Comparison of ENCODE assay signal across 1 cellular context in the genomic region with DNA sequence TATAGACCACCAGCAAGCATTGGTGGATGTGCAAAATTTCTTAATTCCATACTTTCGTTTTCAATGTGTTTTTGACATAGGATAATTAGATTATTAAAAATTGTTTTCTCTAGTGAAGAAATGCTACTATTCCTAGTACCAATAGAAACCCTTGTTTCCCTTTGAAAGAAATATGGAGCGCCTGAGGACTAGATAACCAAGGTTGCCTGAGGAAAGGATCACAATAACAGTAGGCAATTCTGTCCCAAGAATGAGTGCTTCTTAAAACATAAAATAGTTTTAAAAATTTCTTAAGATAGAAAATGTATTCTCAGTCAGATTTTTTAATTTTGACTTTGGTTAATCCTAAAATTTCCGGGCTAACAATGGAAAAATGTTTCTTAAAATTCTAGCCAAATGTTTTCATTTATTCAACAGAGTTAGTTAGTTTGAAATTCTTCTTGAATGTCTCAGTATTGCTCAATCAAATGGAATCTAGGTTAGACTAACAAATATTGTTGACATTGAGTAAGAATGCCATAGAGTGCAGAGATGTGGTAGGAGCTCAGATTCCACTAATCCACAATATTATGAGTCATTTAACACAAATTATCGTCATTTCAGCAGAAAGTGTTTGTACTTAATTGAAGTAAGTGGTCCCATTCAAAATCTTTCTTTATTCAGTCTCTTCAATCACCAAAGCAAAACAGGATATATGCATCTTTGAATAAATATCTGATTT.
TF ChIP-seq lines count a peak whose summit lies in the region.

No MANE protein-coding gene starts in this region.

TF ChIP-seq in HepG2, 621 proteins besides CTCF, POLR2A, EP300 and RAD21 (continued from another document and continues in another):
- TF ChIP-seq, protein P1, sequence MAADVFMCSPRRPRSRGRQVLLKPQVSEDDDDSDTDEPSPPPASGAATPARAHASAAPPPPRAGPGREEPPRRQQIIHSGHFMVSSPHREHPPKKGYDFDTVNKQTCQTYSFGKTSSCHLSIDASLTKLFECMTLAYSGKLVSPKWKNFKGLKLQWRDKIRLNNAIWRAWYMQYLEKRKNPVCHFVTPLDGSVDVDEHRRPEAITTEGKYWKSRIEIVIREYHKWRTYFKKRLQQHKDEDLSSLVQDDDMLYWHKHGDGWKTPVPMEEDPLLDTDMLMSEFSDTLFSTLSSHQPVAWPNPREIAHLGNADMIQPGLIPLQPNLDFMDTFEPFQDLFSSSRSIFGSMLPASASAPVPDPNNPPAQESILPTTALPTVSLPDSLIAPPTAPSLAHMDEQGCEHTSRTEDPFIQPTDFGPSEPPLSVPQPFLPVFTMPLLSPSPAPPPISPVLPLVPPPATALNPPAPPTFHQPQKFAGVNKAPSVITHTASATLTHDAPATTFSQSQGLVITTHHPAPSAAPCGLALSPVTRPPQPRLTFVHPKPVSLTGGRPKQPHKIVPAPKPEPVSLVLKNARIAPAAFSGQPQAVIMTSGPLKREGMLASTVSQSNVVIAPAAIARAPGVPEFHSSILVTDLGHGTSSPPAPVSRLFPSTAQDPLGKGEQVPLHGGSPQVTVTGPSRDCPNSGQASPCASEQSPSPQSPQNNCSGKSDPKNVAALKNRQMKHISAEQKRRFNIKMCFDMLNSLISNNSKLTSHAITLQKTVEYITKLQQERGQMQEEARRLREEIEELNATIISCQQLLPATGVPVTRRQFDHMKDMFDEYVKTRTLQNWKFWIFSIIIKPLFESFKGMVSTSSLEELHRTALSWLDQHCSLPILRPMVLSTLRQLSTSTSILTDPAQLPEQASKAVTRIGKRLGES (CRISPR knock-in tag; IDR thresholded peaks at IDR 0.05; ENCODE audit: borderline replicate concordance): no peak
- no peak for TF ChIP-seq NR1H2 (CRISPR knock-in tag; IDR thresholded peaks at IDR 0.05; ENCODE audit: borderline replicate concordance, low read depth)
- TF ChIP-seq, protein P2, sequence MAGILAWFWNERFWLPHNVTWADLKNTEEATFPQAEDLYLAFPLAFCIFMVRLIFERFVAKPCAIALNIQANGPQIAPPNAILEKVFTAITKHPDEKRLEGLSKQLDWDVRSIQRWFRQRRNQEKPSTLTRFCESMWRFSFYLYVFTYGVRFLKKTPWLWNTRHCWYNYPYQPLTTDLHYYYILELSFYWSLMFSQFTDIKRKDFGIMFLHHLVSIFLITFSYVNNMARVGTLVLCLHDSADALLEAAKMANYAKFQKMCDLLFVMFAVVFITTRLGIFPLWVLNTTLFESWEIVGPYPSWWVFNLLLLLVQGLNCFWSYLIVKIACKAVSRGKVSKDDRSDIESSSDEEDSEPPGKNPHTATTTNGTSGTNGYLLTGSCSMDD (CRISPR knock-in tag; IDR thresholded peaks at IDR 0.05): no peak
- TF ChIP-seq SAFB2 (CRISPR knock-in tag; IDR thresholded peaks at IDR 0.05; ENCODE audit: borderline replicate concordance, low read depth): no peak
- TF ChIP-seq ZNF331 (CRISPR knock-in tag; IDR thresholded peaks at IDR 0.05): peak; percentile 63; the same call in 1 of the 2 replicates
- TF ChIP-seq, protein P3, sequence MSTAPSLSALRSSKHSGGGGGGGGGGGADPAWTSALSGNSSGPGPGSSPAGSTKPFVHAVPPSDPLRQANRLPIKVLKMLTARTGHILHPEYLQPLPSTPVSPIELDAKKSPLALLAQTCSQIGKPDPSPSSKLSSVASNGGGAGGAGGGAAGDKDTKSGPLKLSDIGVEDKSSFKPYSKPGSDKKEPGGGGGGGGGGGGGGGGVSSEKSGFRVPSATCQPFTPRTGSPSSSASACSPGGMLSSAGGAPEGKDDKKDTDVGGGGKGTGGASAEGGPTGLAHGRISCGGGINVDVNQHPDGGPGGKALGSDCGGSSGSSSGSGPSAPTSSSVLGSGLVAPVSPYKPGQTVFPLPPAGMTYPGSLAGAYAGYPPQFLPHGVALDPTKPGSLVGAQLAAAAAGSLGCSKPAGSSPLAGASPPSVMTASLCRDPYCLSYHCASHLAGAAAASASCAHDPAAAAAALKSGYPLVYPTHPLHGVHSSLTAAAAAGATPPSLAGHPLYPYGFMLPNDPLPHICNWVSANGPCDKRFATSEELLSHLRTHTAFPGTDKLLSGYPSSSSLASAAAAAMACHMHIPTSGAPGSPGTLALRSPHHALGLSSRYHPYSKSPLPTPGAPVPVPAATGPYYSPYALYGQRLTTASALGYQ (CRISPR knock-in tag; IDR thresholded peaks at IDR 0.05): 0 out of 2 replicates have a peak, but pooled peaks have one; percentile 27
- TF ChIP-seq SMAD3 (CRISPR knock-in tag; IDR thresholded peaks at IDR 0.05): peak; percentile 79
- TF ChIP-seq BRCA1 (CRISPR knock-in tag; IDR thresholded peaks at IDR 0.05): no peak
- TF ChIP-seq PPARG (CRISPR knock-in tag; conservative IDR thresholded peaks at IDR 0.05): peak; percentile 82
- TF ChIP-seq ZSCAN9 (CRISPR knock-in tag; IDR thresholded peaks at IDR 0.05; ENCODE audit: borderline replicate concordance): peak; percentile 55; the same call in 1 of the 2 replicates
- TF ChIP-seq BCL6 (CRISPR knock-in tag; IDR thresholded peaks at IDR 0.05): peak; percentile 90
- TF ChIP-seq, protein P4, sequence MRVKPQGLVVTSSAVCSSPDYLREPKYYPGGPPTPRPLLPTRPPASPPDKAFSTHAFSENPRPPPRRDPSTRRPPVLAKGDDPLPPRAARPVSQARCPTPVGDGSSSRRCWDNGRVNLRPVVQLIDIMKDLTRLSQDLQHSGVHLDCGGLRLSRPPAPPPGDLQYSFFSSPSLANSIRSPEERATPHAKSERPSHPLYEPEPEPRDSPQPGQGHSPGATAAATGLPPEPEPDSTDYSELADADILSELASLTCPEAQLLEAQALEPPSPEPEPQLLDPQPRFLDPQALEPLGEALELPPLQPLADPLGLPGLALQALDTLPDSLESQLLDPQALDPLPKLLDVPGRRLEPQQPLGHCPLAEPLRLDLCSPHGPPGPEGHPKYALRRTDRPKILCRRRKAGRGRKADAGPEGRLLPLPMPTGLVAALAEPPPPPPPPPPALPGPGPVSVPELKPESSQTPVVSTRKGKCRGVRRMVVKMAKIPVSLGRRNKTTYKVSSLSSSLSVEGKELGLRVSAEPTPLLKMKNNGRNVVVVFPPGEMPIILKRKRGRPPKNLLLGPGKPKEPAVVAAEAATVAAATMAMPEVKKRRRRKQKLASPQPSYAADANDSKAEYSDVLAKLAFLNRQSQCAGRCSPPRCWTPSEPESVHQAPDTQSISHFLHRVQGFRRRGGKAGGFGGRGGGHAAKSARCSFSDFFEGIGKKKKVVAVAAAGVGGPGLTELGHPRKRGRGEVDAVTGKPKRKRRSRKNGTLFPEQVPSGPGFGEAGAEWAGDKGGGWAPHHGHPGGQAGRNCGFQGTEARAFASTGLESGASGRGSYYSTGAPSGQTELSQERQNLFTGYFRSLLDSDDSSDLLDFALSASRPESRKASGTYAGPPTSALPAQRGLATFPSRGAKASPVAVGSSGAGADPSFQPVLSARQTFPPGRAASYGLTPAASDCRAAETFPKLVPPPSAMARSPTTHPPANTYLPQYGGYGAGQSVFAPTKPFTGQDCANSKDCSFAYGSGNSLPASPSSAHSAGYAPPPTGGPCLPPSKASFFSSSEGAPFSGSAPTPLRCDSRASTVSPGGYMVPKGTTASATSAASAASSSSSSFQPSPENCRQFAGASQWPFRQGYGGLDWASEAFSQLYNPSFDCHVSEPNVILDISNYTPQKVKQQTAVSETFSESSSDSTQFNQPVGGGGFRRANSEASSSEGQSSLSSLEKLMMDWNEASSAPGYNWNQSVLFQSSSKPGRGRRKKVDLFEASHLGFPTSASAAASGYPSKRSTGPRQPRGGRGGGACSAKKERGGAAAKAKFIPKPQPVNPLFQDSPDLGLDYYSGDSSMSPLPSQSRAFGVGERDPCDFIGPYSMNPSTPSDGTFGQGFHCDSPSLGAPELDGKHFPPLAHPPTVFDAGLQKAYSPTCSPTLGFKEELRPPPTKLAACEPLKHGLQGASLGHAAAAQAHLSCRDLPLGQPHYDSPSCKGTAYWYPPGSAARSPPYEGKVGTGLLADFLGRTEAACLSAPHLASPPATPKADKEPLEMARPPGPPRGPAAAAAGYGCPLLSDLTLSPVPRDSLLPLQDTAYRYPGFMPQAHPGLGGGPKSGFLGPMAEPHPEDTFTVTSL (CRISPR knock-in tag; IDR thresholded peaks at IDR 0.05; ENCODE audit: borderline replicate concordance): peak; percentile 93; the same call in 1 of the 2 replicates
- TF ChIP-seq TBL1XR1 (IDR thresholded peaks at IDR 0.05; ENCODE audit: borderline replicate concordance, low read length, partially characterized antibody): peak; percentile 84
- TF ChIP-seq, protein P5, sequence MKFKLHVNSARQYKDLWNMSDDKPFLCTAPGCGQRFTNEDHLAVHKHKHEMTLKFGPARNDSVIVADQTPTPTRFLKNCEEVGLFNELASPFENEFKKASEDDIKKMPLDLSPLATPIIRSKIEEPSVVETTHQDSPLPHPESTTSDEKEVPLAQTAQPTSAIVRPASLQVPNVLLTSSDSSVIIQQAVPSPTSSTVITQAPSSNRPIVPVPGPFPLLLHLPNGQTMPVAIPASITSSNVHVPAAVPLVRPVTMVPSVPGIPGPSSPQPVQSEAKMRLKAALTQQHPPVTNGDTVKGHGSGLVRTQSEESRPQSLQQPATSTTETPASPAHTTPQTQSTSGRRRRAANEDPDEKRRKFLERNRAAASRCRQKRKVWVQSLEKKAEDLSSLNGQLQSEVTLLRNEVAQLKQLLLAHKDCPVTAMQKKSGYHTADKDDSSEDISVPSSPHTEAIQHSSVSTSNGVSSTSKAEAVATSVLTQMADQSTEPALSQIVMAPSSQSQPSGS (CRISPR knock-in tag; IDR thresholded peaks at IDR 0.05): peak; percentile 61; the same call in 1 of the 2 replicates
- peak; percentile 71; the same call in 1 of the 2 replicates for TF ChIP-seq SMARCC2 (IDR thresholded peaks at IDR 0.05)
- TF ChIP-seq KLF16 (CRISPR knock-in tag; IDR thresholded peaks at IDR 0.05): peak in 1 of 2 experiments; percentile 77; a peak in 1 of 4 replicates
- peak; percentile 54; the same call in 1 of the 2 replicates for TF ChIP-seq ERF (CRISPR knock-in tag; IDR thresholded peaks at IDR 0.05)
- TF ChIP-seq, protein P6, sequence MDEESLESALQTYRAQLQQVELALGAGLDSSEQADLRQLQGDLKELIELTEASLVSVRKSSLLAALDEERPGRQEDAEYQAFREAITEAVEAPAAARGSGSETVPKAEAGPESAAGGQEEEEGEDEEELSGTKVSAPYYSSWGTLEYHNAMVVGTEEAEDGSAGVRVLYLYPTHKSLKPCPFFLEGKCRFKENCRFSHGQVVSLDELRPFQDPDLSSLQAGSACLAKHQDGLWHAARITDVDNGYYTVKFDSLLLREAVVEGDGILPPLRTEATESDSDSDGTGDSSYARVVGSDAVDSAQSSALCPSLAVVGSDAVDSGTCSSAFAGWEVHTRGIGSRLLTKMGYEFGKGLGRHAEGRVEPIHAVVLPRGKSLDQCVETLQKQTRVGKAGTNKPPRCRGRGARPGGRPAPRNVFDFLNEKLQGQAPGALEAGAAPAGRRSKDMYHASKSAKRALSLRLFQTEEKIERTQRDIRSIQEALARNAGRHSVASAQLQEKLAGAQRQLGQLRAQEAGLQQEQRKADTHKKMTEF (CRISPR knock-in tag; IDR thresholded peaks at IDR 0.05): peak; percentile 84
- TF ChIP-seq, protein P7, sequence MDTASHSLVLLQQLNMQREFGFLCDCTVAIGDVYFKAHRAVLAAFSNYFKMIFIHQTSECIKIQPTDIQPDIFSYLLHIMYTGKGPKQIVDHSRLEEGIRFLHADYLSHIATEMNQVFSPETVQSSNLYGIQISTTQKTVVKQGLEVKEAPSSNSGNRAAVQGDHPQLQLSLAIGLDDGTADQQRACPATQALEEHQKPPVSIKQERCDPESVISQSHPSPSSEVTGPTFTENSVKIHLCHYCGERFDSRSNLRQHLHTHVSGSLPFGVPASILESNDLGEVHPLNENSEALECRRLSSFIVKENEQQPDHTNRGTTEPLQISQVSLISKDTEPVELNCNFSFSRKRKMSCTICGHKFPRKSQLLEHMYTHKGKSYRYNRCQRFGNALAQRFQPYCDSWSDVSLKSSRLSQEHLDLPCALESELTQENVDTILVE (CRISPR knock-in tag; IDR thresholded peaks at IDR 0.05): 0 out of 2 replicates have a peak, but pooled peaks have one; percentile 47
- peak; percentile 44; the same call in 1 of the 2 replicates for TF ChIP-seq KDM1A (CRISPR knock-in tag; IDR thresholded peaks at IDR 0.05)
- TF ChIP-seq SPEN (CRISPR knock-in tag; IDR thresholded peaks at IDR 0.05; ENCODE audit: low read depth): no peak
- peak; percentile 65; the same call in 1 of the 2 replicates for TF ChIP-seq ISL2 (CRISPR knock-in tag; IDR thresholded peaks at IDR 0.05)
- no peak for TF ChIP-seq NR3C1 (CRISPR knock-in tag; IDR thresholded peaks at IDR 0.05)
- TF ChIP-seq IRF2 (CRISPR knock-in tag; IDR thresholded peaks at IDR 0.05): 0 out of 2 replicates have a peak, but pooled peaks have one; percentile 34
- no peak for TF ChIP-seq FOXP1 (IDR thresholded peaks at IDR 0.05)
- TF ChIP-seq FOXP1 (CRISPR knock-in tag; IDR thresholded peaks at IDR 0.05): peak; percentile 76; the same call in 1 of the 2 replicates
- peak; percentile 100 for TF ChIP-seq RORA (CRISPR knock-in tag; IDR thresholded peaks at IDR 0.05)
- 0 out of 2 replicates have a peak, but pooled peaks have one; percentile 45 for TF ChIP-seq KLF11 (CRISPR knock-in tag; IDR thresholded peaks at IDR 0.05)
- TF ChIP-seq MIER3 (CRISPR knock-in tag; IDR thresholded peaks at IDR 0.05; ENCODE audit: borderline replicate concordance): 0 out of 2 replicates have a peak, but pooled peaks have one; percentile 45
- TF ChIP-seq SOX5 (CRISPR knock-in tag; IDR thresholded peaks at IDR 0.05; ENCODE audit: borderline replicate concordance): peak; percentile 82; the same call in 1 of the 2 replicates
- TF ChIP-seq FOSL1 (CRISPR knock-in tag; IDR thresholded peaks at IDR 0.05; ENCODE audit: borderline replicate concordance): peak; percentile 76; the same call in 1 of the 2 replicates
- no peak for TF ChIP-seq ARHGAP35 (CRISPR knock-in tag; IDR thresholded peaks at IDR 0.05; ENCODE audit: borderline replicate concordance)
- no peak for TF ChIP-seq SP140L (CRISPR knock-in tag; IDR thresholded peaks at IDR 0.05; ENCODE audit: borderline replicate concordance)
- TF ChIP-seq, protein P8, sequence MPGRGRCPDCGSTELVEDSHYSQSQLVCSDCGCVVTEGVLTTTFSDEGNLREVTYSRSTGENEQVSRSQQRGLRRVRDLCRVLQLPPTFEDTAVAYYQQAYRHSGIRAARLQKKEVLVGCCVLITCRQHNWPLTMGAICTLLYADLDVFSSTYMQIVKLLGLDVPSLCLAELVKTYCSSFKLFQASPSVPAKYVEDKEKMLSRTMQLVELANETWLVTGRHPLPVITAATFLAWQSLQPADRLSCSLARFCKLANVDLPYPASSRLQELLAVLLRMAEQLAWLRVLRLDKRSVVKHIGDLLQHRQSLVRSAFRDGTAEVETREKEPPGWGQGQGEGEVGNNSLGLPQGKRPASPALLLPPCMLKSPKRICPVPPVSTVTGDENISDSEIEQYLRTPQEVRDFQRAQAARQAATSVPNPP (CRISPR knock-in tag; IDR thresholded peaks at IDR 0.05): no peak
- peak; percentile 68; the same call in 1 of the 2 replicates for TF ChIP-seq TBX3 (IDR thresholded peaks at IDR 0.05; ENCODE audit: borderline replicate concordance)
- TF ChIP-seq, protein P9, sequence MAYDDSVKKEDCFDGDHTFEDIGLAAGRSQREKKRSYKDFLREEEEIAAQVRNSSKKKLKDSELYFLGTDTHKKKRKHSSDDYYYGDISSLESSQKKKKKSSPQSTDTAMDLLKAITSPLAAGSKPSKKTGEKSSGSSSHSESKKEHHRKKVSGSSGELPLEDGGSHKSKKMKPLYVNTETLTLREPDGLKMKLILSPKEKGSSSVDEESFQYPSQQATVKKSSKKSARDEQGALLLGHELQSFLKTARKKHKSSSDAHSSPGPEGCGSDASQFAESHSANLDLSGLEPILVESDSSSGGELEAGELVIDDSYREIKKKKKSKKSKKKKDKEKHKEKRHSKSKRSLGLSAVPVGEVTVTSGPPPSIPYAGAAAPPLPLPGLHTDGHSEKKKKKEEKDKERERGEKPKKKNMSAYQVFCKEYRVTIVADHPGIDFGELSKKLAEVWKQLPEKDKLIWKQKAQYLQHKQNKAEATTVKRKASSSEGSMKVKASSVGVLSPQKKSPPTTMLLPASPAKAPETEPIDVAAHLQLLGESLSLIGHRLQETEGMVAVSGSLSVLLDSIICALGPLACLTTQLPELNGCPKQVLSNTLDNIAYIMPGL (CRISPR knock-in tag; IDR thresholded peaks at IDR 0.05; ENCODE audit: borderline replicate concordance in 1 of 2, low read depth in 1 of 2): 0 out of 4 replicates have a peak, but pooled peaks of 1 of the 2 experiments have one; percentile 27
- peak; percentile 62 for TF ChIP-seq RARA (CRISPR knock-in tag; IDR thresholded peaks at IDR 0.05)
